13 cellular contexts compared by ENCODE assay signal in genomic region chr20:62320581-62321354, GRCh38. TPM values are rescaled to one million over a fixed set of nuclear protein-coding genes. Genes with fewer than 3 reads are reported as not detected.
DNase-seq lines count a peak whose midpoint lies in the region; ATAC-seq and TF ChIP-seq lines count a peak whose summit lies in the region.
"Had no signal": no experiment of that assay in that cellular context is flagged by ENCODE, and none has a peak within 500 bp of the region (broad histone marks: within the 10 kb centered on the region; RNA-seq: fewer than 3 reads in every experiment).

No MANE protein-coding gene starts in this region.

- H3K27ac ChIP-seq in IMR-90 (ENCODE audit: insufficient read depth, low read length) (no peak overlapping the region), liver (ENCODE audit: low read depth in 1 of 2, low read length in 2 of 2) (no peak overlapping the region), prostate gland (no peak overlapping the region)
- H3K27ac ChIP-seq: vagina had no signal

- H3K4me1 Mint-ChIP-seq in Calu3 (ENCODE audit: low read depth, unreplicated experiment), result no peaks in the 10 kb centered on the region
- no peaks in the 10 kb centered on the region for H3K4me1 Mint-ChIP-seq in activated naive CD8-positive, alpha-beta T cell treated with anti-CD3 and anti-CD28 coated beads for 36 hours

- no peak overlapping the region for H3K18ac ChIP-seq in IMR-90 (ENCODE audit: low read depth, low read length)

- H2AFZ ChIP-seq in IMR-90 (replicated peaks; ENCODE audit: low read length, poor library complexity), result no peak overlapping the region

- no peaks in the 10 kb centered on the region for H3K79me1 ChIP-seq in IMR-90 (ENCODE audit: low read depth in 1 of 2, low read length in 2 of 2)

- H3K4me2 ChIP-seq in IMR-90 (ENCODE audit: low read depth, low read length), result no peak overlapping the region

- no peak overlapping the region for H4K8ac ChIP-seq in IMR-90 (ENCODE audit: low read depth in 2 of 2, low read length in 2 of 2)

- peaks cover 98% of the 10 kb centered on the region for H3K36me3 Mint-ChIP-seq in Calu3 (ENCODE audit: insufficient read depth, unreplicated experiment)
- H3K36me3 Mint-ChIP-seq in activated naive CD8-positive, alpha-beta T cell treated with anti-CD3 and anti-CD28 coated beads for 36 hours, result no peaks in the 10 kb centered on the region

- no peak overlapping the region for H3K23ac ChIP-seq in IMR-90 (ENCODE audit: low read depth, low read length)

- H3K4me1 ChIP-seq in IMR-90 (ENCODE audit: control insufficient read depth, insufficient read depth, low read length), result no peaks in the 10 kb centered on the region
- H3K4me1 ChIP-seq in liver (ENCODE audit: control insufficient read depth in 4 of 4, insufficient read depth in 4 of 4, low read length in 3 of 4), result peaks cover 0 to 17% (median 4%) of the 10 kb centered on the region in 4 donors
- no peaks in the 10 kb centered on the region for H3K4me1 ChIP-seq in prostate gland (replicated peaks)

- no peaks in the 10 kb centered on the region for H3K9me3 Mint-ChIP-seq in Calu3 (ENCODE audit: low read depth, unreplicated experiment)
- no peaks in the 10 kb centered on the region for H3K9me3 Mint-ChIP-seq in activated naive CD8-positive, alpha-beta T cell treated with anti-CD3 and anti-CD28 coated beads for 36 hours
- H3K9me3 Mint-ChIP-seq: IgD-negative memory B cell had no signal

- no peak overlapping the region for H3K14ac ChIP-seq in IMR-90 (replicated peaks; ENCODE audit: low read depth, low read length)

- dilution Hi-C loops in IMR-90 (cut with HindIII; ENCODE audit: low sequenced_read_pairs, unreplicated experiment), result no loop called here

- CTCF ChIA-PET in Calu3 (lab: Charles Lee), result interaction anchor here (1.5 kb wide), 1 partner anchor 19 kb away, joined by 4 read pairs; no protein-coding TSS in a partner anchor
- CTCF ChIA-PET in IMR-90 (lab: Yijun Ruan, JAX), result no interaction called here

- H3K27me3 ChIP-seq in IMR-90 (ENCODE audit: control insufficient read depth, insufficient read depth, low read length) (no peaks in the 10 kb centered on the region), liver (ENCODE audit: control insufficient read depth in 4 of 4, insufficient read depth in 4 of 4, low read length in 3 of 4) (no peaks in the 10 kb centered on the region), prostate gland (replicated peaks; ENCODE audit: insufficient read depth) (no peaks in the 10 kb centered on the region)
- H3K27me3 ChIP-seq: vagina had no signal

- H2BK5ac ChIP-seq in IMR-90 (ENCODE audit: low read depth, low read length, poor library complexity, severe bottlenecking), result no peak overlapping the region

- WGBS in IMR-90 (ENCODE audit: extremely low coverage in 2 of 2, insufficient read length in 1 of 2), 2 experiments, result 96% methylated on average over 11 of the region's 22 CpGs; no CpG with 5 or more reads in 1 of the 2 experiments
- WGBS in liver, result 61% methylated on average over 22 of the region's 22 CpGs
- WGBS in prostate gland, result 86% methylated on average over 22 of the region's 22 CpGs

- no peaks in the 10 kb centered on the region for H3K27me3 Mint-ChIP-seq in Calu3 (ENCODE audit: unreplicated experiment)
- no peaks in the 10 kb centered on the region for H3K27me3 Mint-ChIP-seq in activated naive CD8-positive, alpha-beta T cell treated with anti-CD3 and anti-CD28 coated beads for 36 hours
- H3K27me3 Mint-ChIP-seq: IgD-negative memory B cell had no signal

- H3K4me3 ChIP-seq in IMR-90 (ENCODE audit: insufficient read depth, low read depth, low read length), result no peak overlapping the region
- H3K4me3 ChIP-seq in liver (ENCODE audit: low read depth in 1 of 3, low read length in 3 of 3), result no peak overlapping the region
- no peak overlapping the region for H3K4me3 ChIP-seq in prostate gland
- H3K4me3 ChIP-seq: vagina had no signal

- H3K9me3 ChIP-seq in IMR-90 (ENCODE audit: control insufficient read depth, insufficient read depth, low read length) (no peaks in the 10 kb centered on the region), liver (ENCODE audit: control insufficient read depth in 4 of 4, low read length in 3 of 4) (no peaks in the 10 kb centered on the region), prostate gland (no peaks in the 10 kb centered on the region)
- H3K9me3 ChIP-seq: vagina had no signal

- ATAC-seq in IMR-90 (ENCODE audit: low read depth), result peak; percentile 35; the same call in 1 of the 2 replicates

- no peaks in the 10 kb centered on the region for H4K20me1 ChIP-seq in IMR-90 (ENCODE audit: insufficient read depth, low read length)

- TF ChIP-seq RAD21 in IMR-90 (IDR thresholded peaks at IDR 0.05; ENCODE audit: low read length), result no peak
- TF ChIP-seq RAD21 in liver (IDR thresholded peaks at IDR 0.05), result no peak

- in situ Hi-C loops in IMR-90 (cut with MboI; ENCODE audit: low sequenced_read_pairs) (no loop called here), GM13976 (cut with MboI; ENCODE audit: low sequenced_read_pairs, unreplicated experiment) (no loop called here)

- BruUV-seq in Calu3 (replicated peaks; lab: Mats Ljungman, UMichigan) (no TSS peak), IMR-90 (replicated peaks; lab: Mats Ljungman, UMichigan) (no TSS peak)

- H3K27ac Mint-ChIP-seq in Calu3 (ENCODE audit: unreplicated experiment), result peak overlapping the region; percentile 28
- no peak overlapping the region for H3K27ac Mint-ChIP-seq in activated naive CD8-positive, alpha-beta T cell treated with anti-CD3 and anti-CD28 coated beads for 36 hours

- no peak overlapping the region for H2BK20ac ChIP-seq in IMR-90 (ENCODE audit: low read depth, low read length)

- DNase-seq in Calu3 (peak; percentile 69), IMR-90 (no peak), GM13976 (ENCODE audit: low spot score) (no peak), prostate gland (ENCODE audit: low spot score) (no peak), NOMO-1 treated with dmso at 0.1 percent for 144 hours (lab: John Stamatoyannopoulos, UW; ENCODE audit: unreplicated experiment) (no peak), GOT3 (lab: John Stamatoyannopoulos, UW) (no peak)
- peak; percentile 31 for DNase-seq in activated naive CD8-positive, alpha-beta T cell treated with anti-CD3 and anti-CD28 coated beads for 36 hours
- DNase-seq: activated CD8-positive, alpha-beta memory T cell treated with anti-CD3 and anti-CD28 coated beads for 24 hours; hippocampal formation; NCI-H2081 treated with DMSO at 0.1 percent for 48 hours had no signal

- H3K9ac ChIP-seq in IMR-90 (ENCODE audit: low read depth, low read length) (no peak overlapping the region), liver (ENCODE audit: low read depth in 1 of 2, low read length in 2 of 2) (no peak overlapping the region)

- TF ChIP-seq POLR2A in IMR-90 (IDR thresholded peaks at IDR 0.05; ENCODE audit: low read depth, low read length), result no peak
- no peak for TF ChIP-seq POLR2A in prostate gland (IDR thresholded peaks at IDR 0.05)

- no peak overlapping the region for H2AK5ac ChIP-seq in IMR-90 (ENCODE audit: low read depth, low read length)

- no peak overlapping the region for H4K5ac ChIP-seq in IMR-90 (ENCODE audit: low read depth, low read length)

- TF ChIP-seq CTCF in Calu3 (IDR thresholded peaks at IDR 0.05; ENCODE audit: unreplicated experiment) (no peak), IMR-90 (conservative IDR thresholded peaks at IDR 0.05; ENCODE audit: low read depth, low read length) (no peak), liver (IDR thresholded peaks at IDR 0.05; ENCODE audit: low read depth, low read length, missing input control) (no peak), GM13976 (IDR thresholded peaks at IDR 0.05; ENCODE audit: borderline replicate concordance, control extremely low read depth, extremely low read depth, insufficient read depth, missing control alignments) (no peak), prostate gland (IDR thresholded peaks at IDR 0.05) (no peak)

- no peak overlapping the region for H2BK120ac ChIP-seq in IMR-90 (ENCODE audit: low read depth, low read length)

- H2AK9ac ChIP-seq in IMR-90 (replicated peaks; ENCODE audit: low read depth, low read length, poor library complexity), result no peak overlapping the region

- H2BK15ac ChIP-seq in IMR-90 (ENCODE audit: low read depth, low read length), result no peak overlapping the region

- POLR2A ChIA-PET in IMR-90 (lab: Charles Lee; ENCODE audit: unreplicated experiment), result no interaction called here

- H4K91ac ChIP-seq in IMR-90 (ENCODE audit: insufficient read depth, low read depth, low read length), result no peak overlapping the region

- no peak overlapping the region for H3K4ac ChIP-seq in IMR-90 (ENCODE audit: low read depth, low read length)

- intact Hi-C loops in Calu3 (cut with micrococcal nuclease; ENCODE audit: unreplicated experiment) (no loop called here), IMR-90 (cut with micrococcal nuclease) (no loop called here), prostate gland (cut with DNase I) (no loop called here)

- no peak overlapping the region for H3K56ac ChIP-seq in IMR-90 (ENCODE audit: extremely low read depth, insufficient read depth, low read length)

- H3K9me1 ChIP-seq in IMR-90 (ENCODE audit: insufficient read depth, low read length), result no peaks in the 10 kb centered on the region

- H3K36me3 ChIP-seq in IMR-90 (ENCODE audit: control insufficient read depth, insufficient read depth, low read length) (peaks cover 48% of the 10 kb centered on the region), liver (ENCODE audit: control insufficient read depth in 4 of 4, insufficient read depth in 3 of 4, low read depth in 1 of 4, low read length in 3 of 4) (peaks cover 6 to 36% (median 10%) of the 10 kb centered on the region in 4 donors), prostate gland (peaks cover 0 to 14% of the 10 kb centered on the region in 2 donors)

- H3K4me3 Mint-ChIP-seq in Calu3 (ENCODE audit: low read depth, unreplicated experiment), result no peak overlapping the region
- no peak overlapping the region for H3K4me3 Mint-ChIP-seq in activated naive CD8-positive, alpha-beta T cell treated with anti-CD3 and anti-CD28 coated beads for 36 hours
- H3K4me3 Mint-ChIP-seq: IgD-negative memory B cell had no signal

RNA-seq across cellular contexts. Expression of gene ADRM1, which starts 18.0 kb away (rescaled TPM):
- total RNA-seq in Calu3 (2022) (222 and 227 TPM in 2 replicates), IMR-90 (2012; rRNA removed) (96.9 and 103 TPM in 2 replicates), liver (10 to 100 TPM; 45.3 to 70.9 TPM), prostate gland (100 to 1,000 TPM; 149 to 207 TPM)
- polyA plus RNA-seq in IMR-90 (2012; rRNA removed) (149 and 188 TPM in 2 replicates), liver (10 to 100 TPM; 83.8 to 91.0 TPM)
- 188 and 201 TPM in 2 replicates for polyA plus RNA-seq in IMR-90 (2012; cell fraction: cytosol; rRNA removed)
- 76.7 and 165 TPM in 2 replicates for polyA plus RNA-seq in IMR-90 (2012; cell fraction: nucleus; rRNA removed; ENCODE audit: low replicate concordance)
- total RNA-seq in activated naive CD8-positive, alpha-beta T cell treated with anti-CD3 and anti-CD28 coated beads for 36 hours, result 100 to 1,000 TPM; 136 to 139 TPM

RNA-seq across cellular contexts. Expression of gene LAMA5, which starts 46.3 kb away (rescaled TPM):
- 740 and 763 TPM in 2 replicates for total RNA-seq in Calu3 (2022)
- total RNA-seq in IMR-90 (2012; rRNA removed), result 0.56 and 0.90 TPM in 2 replicates
- polyA plus RNA-seq in IMR-90 (2012; rRNA removed), result 7.3 and 11.4 TPM in 2 replicates
- polyA plus RNA-seq in IMR-90 (2012; cell fraction: cytosol; rRNA removed), result 15.0 and 17.8 TPM in 2 replicates
- 27.9 and 77.8 TPM in 2 replicates for polyA plus RNA-seq in IMR-90 (2012; cell fraction: nucleus; rRNA removed; ENCODE audit: low replicate concordance)
- under 1 TPM; 0.38 to 0.91 TPM for total RNA-seq in activated naive CD8-positive, alpha-beta T cell treated with anti-CD3 and anti-CD28 coated beads for 36 hours
- 10 to 100 TPM in 1 of 2 donors, 1 to 10 TPM in 1; 3.6 to 40.2 TPM for total RNA-seq in liver
- 10 to 100 TPM; 13.4 to 13.9 TPM for polyA plus RNA-seq in liver
- 100 to 1,000 TPM; 170 to 272 TPM for total RNA-seq in prostate gland

Comparison
In these comparisons a context has a peak if more than half of its experiments do, and no peak if none do; other contexts are left out.
1. DNase-seq: peak in Calu3 (single experiment) and activated naive CD8-positive, alpha-beta T cell treated with anti-CD3 and anti-CD28 coated beads for 36 hours (single experiment); none in IMR-90 (single experiment), GM13976 (single experiment), prostate gland (single experiment), NOMO-1 treated with dmso at 0.1 percent for 144 hours (single experiment) and GOT3 (single experiment).
2. RNA of gene LAMA5, which starts 46.3 kb away (total RNA-seq): 740 to 763 TPM in Calu3 and 170 to 272 TPM in prostate gland; 3.6 to 40.2 TPM in liver, 0.38 to 0.91 TPM in activated naive CD8-positive, alpha-beta T cell treated with anti-CD3 and anti-CD28 coated beads for 36 hours and 0.56 to 0.90 TPM in IMR-90; every median in the first group is over 4 times any median in the second.